ENCODE assay signal across 15 cellular contexts in the genomic region with DNA sequence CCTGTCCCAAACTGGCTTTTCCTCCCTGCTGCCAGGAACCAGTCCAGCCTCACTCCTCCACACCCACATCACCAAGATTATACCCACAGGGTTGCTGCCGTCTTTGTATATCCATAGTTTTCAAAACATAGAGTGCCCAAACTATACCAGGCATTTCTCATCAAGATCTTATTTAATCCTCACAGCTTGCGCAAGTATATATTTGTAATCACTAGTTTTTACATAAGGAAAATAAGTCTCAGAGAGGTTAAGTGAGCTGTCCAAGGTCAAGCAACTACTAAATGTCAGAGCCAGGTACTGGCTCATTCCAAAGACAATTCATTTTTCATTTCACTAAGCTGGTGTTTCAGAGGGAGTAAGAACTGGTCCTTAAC.
"Had no signal": no experiment of that assay in that cellular context is flagged by ENCODE, and none has a peak within 500 bp of the region (broad histone marks: within the 10 kb centered on the region; RNA-seq: fewer than 3 reads in every experiment).

No MANE protein-coding gene starts in this region.

- H3K4me3 Mint-ChIP-seq: brain; dendritic cell treated with granulocyte-macrophage colony-stimulating factor and Interleukin-4, amounts not matched to agents 40 ng/mL and 50 ng/mL, for 4 days; neural progenitor cell had no signal

- H3K4me1 ChIP-seq: neural progenitor cell, pancreas, thyroid gland had no signal

- H3K27ac Mint-ChIP-seq: activated T-helper 2 cell treated with anti-CD3 and anti-CD28 coated beads, Interferon-gamma antibody, Interleukin-2, Interleukin-4, amounts not matched to agents 10 μg/mL and 5 μg/mL and 100 μg/mL, durations not matched to agents 14 hours and 24 hours and 36 hours; brain; dendritic cell treated with granulocyte-macrophage colony-stimulating factor and Interleukin-4, amounts not matched to agents 40 ng/mL and 50 ng/mL, for 4 days; neural progenitor cell had no signal

- H3K36me3 ChIP-seq: neural progenitor cell, pancreas, thyroid gland had no signal

- H3K27me3 ChIP-seq: neural progenitor cell, pancreas, thyroid gland had no signal

- H3K4me3 ChIP-seq: neural progenitor cell, pancreas, thyroid gland had no signal

- H3K27ac ChIP-seq: neural progenitor cell, pancreas, thyroid gland had no signal

- DNase-seq: activated CD4-positive, alpha-beta T cell treated with anti-CD3 and anti-CD28 coated beads, Interleukin-2, amount 50 U/mL, for 1 hour; activated CD4-positive, CD25-positive, alpha-beta regulatory T cell; activated naive CD4-positive, alpha-beta T cell treated with anti-CD3 and anti-CD28 coated beads, Interleukin-2, amount 50 U/mL, for 16 hours; activated T-cell treated with anti-CD3 and anti-CD28 coated beads for 4 hours; amniotic stem cell; erythroblast; foreskin melanocyte; head of caudate nucleus; pancreas; T-helper 2 cell; thyroid gland had no signal

- H3K9me3 ChIP-seq: pancreas, thyroid gland had no signal

- H3K36me3 Mint-ChIP-seq: neural progenitor cell had no signal
